In the genomic region with DNA sequence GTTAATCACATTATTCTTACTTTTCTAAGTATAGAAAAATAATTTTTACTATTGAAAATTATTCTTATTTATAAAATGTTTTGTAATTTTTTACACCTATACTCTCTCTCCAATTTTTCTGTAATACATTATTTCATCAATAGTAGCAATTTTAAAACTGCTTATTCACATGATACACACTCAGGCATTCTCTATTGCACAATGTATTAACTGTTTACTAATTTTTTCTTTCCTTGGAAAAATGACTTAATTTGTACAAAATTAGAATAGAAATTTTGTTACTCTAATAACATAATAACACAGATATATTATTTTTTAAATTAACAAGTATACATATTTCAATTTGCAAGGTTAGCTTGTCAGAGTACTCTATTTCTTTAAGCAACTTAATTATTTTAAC, we compare ENCODE assay signal across 21 cellular contexts.
"Had no signal": no experiment of that assay in that cellular context is flagged by ENCODE, and none has a peak within 500 bp of the region (broad histone marks: within the 10 kb centered on the region; RNA-seq: fewer than 3 reads in every experiment).

No MANE protein-coding gene starts in this region.

- DNase-seq: colonic mucosa; cortex of kidney; dorsolateral prefrontal cortex; effector CD4-positive, alpha-beta T cell; effector memory CD4-positive, alpha-beta T cell; foreskin keratinocyte; heart left ventricle; hippocampal formation; kidney glomerular epithelial cell; left colon; left ventricle myocardium superior; lower lobe of right lung; mesenchymal stem cell; mucosa of descending colon; naive B cell had no signal

- H3K4me3 ChIP-seq: colonic mucosa, dorsolateral prefrontal cortex, esophagus muscularis mucosa, gastroesophageal sphincter, heart left ventricle, lower lobe of right lung, mucosa of descending colon had no signal

- ATAC-seq: foreskin keratinocyte, gastroesophageal sphincter, heart left ventricle, left colon, left lobe of liver, left ventricle myocardium superior had no signal

- H3K9me3 ChIP-seq: colonic mucosa, esophagus muscularis mucosa, gastroesophageal sphincter, heart left ventricle, lower lobe of right lung, mucosa of descending colon had no signal

- FAIRE-seq: endothelial cell of umbilical vein, islet of Langerhans, keratinocyte had no signal

- H3K27me3 ChIP-seq: colonic mucosa, esophagus muscularis mucosa, foreskin keratinocyte, gastroesophageal sphincter, heart left ventricle had no signal

- H3K27ac ChIP-seq: colonic mucosa, dorsolateral prefrontal cortex, esophagus muscularis mucosa, foreskin keratinocyte, gastroesophageal sphincter, heart left ventricle, lower lobe of right lung had no signal

- H3K4me1 ChIP-seq: colonic mucosa, esophagus muscularis mucosa, foreskin keratinocyte, gastroesophageal sphincter, heart left ventricle, lower lobe of right lung had no signal

- H3K36me3 ChIP-seq: colonic mucosa, esophagus muscularis mucosa, gastroesophageal sphincter, heart left ventricle, lower lobe of right lung had no signal
